ENCODE assay signal across 8 cellular contexts in genomic region chr9:14993891-14994554, GRCh38.
DNase-seq lines count a peak whose midpoint lies in the region; ATAC-seq and TF ChIP-seq lines count a peak whose summit lies in the region.

No MANE protein-coding gene starts in this region.

- H3K4me1 ChIP-seq in BE2C (peaks cover 5% of the 10 kb centered on the region; the same call in 1 of the 2 replicates), IMR-90 (ENCODE audit: control insufficient read depth, insufficient read depth, low read length) (no peaks in the 10 kb centered on the region)

- dilution Hi-C loops in IMR-90 (cut with HindIII; ENCODE audit: low sequenced_read_pairs, unreplicated experiment): no loop called here

- no peak overlapping the region for H4K91ac ChIP-seq in IMR-90 (ENCODE audit: insufficient read depth, low read depth, low read length)

- H3K4me3 ChIP-seq in BE2C (ENCODE audit: low read depth, low read length): peak overlapping the region; percentile 75
- 0 out of 2 replicates have a peak overlapping the region, but pooled peaks have one; percentile 85 for H3K4me3 ChIP-seq in IMR-90 (ENCODE audit: insufficient read depth, low read depth, low read length)

- no peak overlapping the region for H2AFZ ChIP-seq in IMR-90 (replicated peaks; ENCODE audit: low read length, poor library complexity)

- H3K4me3 Mint-ChIP-seq in neural crest cell: peak overlapping the region; percentile 87

- POLR2A ChIA-PET in IMR-90 (lab: Charles Lee; ENCODE audit: unreplicated experiment): no interaction called here

- no peak overlapping the region for H2BK15ac ChIP-seq in IMR-90 (ENCODE audit: low read depth, low read length)

- no peaks in the 10 kb centered on the region for H3K79me1 ChIP-seq in IMR-90 (ENCODE audit: low read depth in 1 of 2, low read length in 2 of 2)

- H2BK120ac ChIP-seq in IMR-90 (ENCODE audit: low read depth, low read length): no peak overlapping the region

- TF ChIP-seq CTCF in BE2C (IDR thresholded peaks at IDR 0.05; ENCODE audit: low read depth, low read length): no peak
- TF ChIP-seq CTCF in IMR-90 (conservative IDR thresholded peaks at IDR 0.05; ENCODE audit: low read depth, low read length): no peak
- TF ChIP-seq CTCF in neural crest cell (conservative IDR thresholded peaks at IDR 0.05): no peak

- peak overlapping the region; percentile 79 for H3K4me2 ChIP-seq in IMR-90 (ENCODE audit: low read depth, low read length)

- no peak overlapping the region for H2BK20ac ChIP-seq in IMR-90 (ENCODE audit: low read depth, low read length)

- no peak overlapping the region for H3K27ac Mint-ChIP-seq in neural crest cell (ENCODE audit: unreplicated experiment)

- H3K56ac ChIP-seq in IMR-90 (ENCODE audit: extremely low read depth, insufficient read depth, low read length): no peak overlapping the region

- no peak for TF ChIP-seq RAD21 in IMR-90 (IDR thresholded peaks at IDR 0.05; ENCODE audit: low read length)

- no peak overlapping the region for H2AK9ac ChIP-seq in IMR-90 (replicated peaks; ENCODE audit: low read depth, low read length, poor library complexity)

- no peak overlapping the region for H3K27ac ChIP-seq in IMR-90 (ENCODE audit: insufficient read depth, low read length)

- WGBS in IMR-90 (ENCODE audit: extremely low coverage in 2 of 2, insufficient read length in 1 of 2), 2 experiments: 46% methylated on average over 4 of the region's 9 CpGs; no CpG with 5 or more reads in 1 of the 2 experiments

- H3K18ac ChIP-seq in IMR-90 (ENCODE audit: low read depth, low read length): no peak overlapping the region

- H2AK5ac ChIP-seq in IMR-90 (ENCODE audit: low read depth, low read length): no peak overlapping the region

- no peak overlapping the region for H4K5ac ChIP-seq in IMR-90 (ENCODE audit: low read depth, low read length)

- H3K14ac ChIP-seq in IMR-90 (replicated peaks; ENCODE audit: low read depth, low read length): no peak overlapping the region

- H3K9me1 ChIP-seq in IMR-90 (ENCODE audit: insufficient read depth, low read length): no peaks in the 10 kb centered on the region

- no TSS peak for BruUV-seq in IMR-90 (replicated peaks; lab: Mats Ljungman, UMichigan)

- H3K4me1 Mint-ChIP-seq in neural crest cell: peaks cover 24% of the 10 kb centered on the region

- intact Hi-C loops in IMR-90 (cut with micrococcal nuclease): no loop called here

- no peak for TF ChIP-seq POLR2A in IMR-90 (IDR thresholded peaks at IDR 0.05; ENCODE audit: low read depth, low read length)

- H4K20me1 ChIP-seq in IMR-90 (ENCODE audit: insufficient read depth, low read length): no peaks in the 10 kb centered on the region

- H3K27me3 Mint-ChIP-seq in neural crest cell (ENCODE audit: low read depth): no peaks in the 10 kb centered on the region

- peak overlapping the region in 1 of 2 experiments; percentile 76; a peak in 2 of 4 replicates for H4K8ac ChIP-seq in IMR-90 (ENCODE audit: low read depth in 2 of 2, low read length in 2 of 2)

- H3K9me3 Mint-ChIP-seq in neural crest cell: peaks cover 5% of the 10 kb centered on the region

- in situ Hi-C loops in IMR-90 (cut with MboI; ENCODE audit: low sequenced_read_pairs): no loop called here

- DNase-seq in BE2C (no peak), IMR-90 (no peak), dermis blood vessel endothelial cell (peak; percentile 1), neural crest cell (ENCODE audit: low read depth, low spot score) (no peak), islet precursor cell (no peak), T-helper 9 cell (no peak)

- CTCF ChIA-PET in IMR-90 (lab: Yijun Ruan, JAX): no interaction called here

- H3K27me3 ChIP-seq in BE2C: no peaks in the 10 kb centered on the region
- no peaks in the 10 kb centered on the region for H3K27me3 ChIP-seq in IMR-90 (ENCODE audit: control insufficient read depth, insufficient read depth, low read length)

- no peak overlapping the region for H3K9ac ChIP-seq in IMR-90 (ENCODE audit: low read depth, low read length)

- H3K36me3 ChIP-seq in BE2C (no peaks in the 10 kb centered on the region), IMR-90 (ENCODE audit: control insufficient read depth, insufficient read depth, low read length) (no peaks in the 10 kb centered on the region)

- ATAC-seq in IMR-90 (ENCODE audit: low read depth) (no peak), GM18909 (IDR thresholded peaks at IDR 0.05; ENCODE audit: poor library complexity, unreplicated experiment) (no peak), GM19467 (IDR thresholded peaks at IDR 0.05; ENCODE audit: unreplicated experiment) (no peak)

- H3K9me3 ChIP-seq in BE2C (no peaks in the 10 kb centered on the region), IMR-90 (ENCODE audit: control insufficient read depth, insufficient read depth, low read length) (no peaks in the 10 kb centered on the region)

- no peak overlapping the region for H2BK5ac ChIP-seq in IMR-90 (ENCODE audit: low read depth, low read length, poor library complexity, severe bottlenecking)

- H3K23ac ChIP-seq in IMR-90 (ENCODE audit: low read depth, low read length): no peak overlapping the region

- peaks cover 4% of the 10 kb centered on the region for H3K36me3 Mint-ChIP-seq in neural crest cell (ENCODE audit: low read depth)

- H3K4ac ChIP-seq in IMR-90 (ENCODE audit: low read depth, low read length): no peak overlapping the region

TF ChIP-seq in IMR-90, 13 proteins besides CTCF, POLR2A, EP300 and RAD21:
- TF ChIP-seq MXI1 (IDR thresholded peaks at IDR 0.05; ENCODE audit: borderline replicate concordance, low read depth, low read length): no peak
- TF ChIP-seq MAFK (IDR thresholded peaks at IDR 0.05; ENCODE audit: low read depth, low read length): no peak
- TF ChIP-seq USF2 (IDR thresholded peaks at IDR 0.05; ENCODE audit: low read depth, low read length): no peak
- TF ChIP-seq BHLHE40 (IDR thresholded peaks at IDR 0.05; ENCODE audit: low read depth, low read length): no peak
- no peak for TF ChIP-seq RCOR1 (IDR thresholded peaks at IDR 0.05; ENCODE audit: insufficient replicate concordance, low read length)
- TF ChIP-seq FOS (IDR thresholded peaks at IDR 0.05; ENCODE audit: low read depth, low read length): no peak
- no peak for TF ChIP-seq CEBPB (IDR thresholded peaks at IDR 0.05; ENCODE audit: low read depth, low read length)
- no peak for TF ChIP-seq MAZ (IDR thresholded peaks at IDR 0.05; ENCODE audit: borderline replicate concordance, low read depth, low read length)
- no peak for TF ChIP-seq NFE2L2 (IDR thresholded peaks at IDR 0.05; ENCODE audit: low read depth, low read length)
- TF ChIP-seq RFX5 (IDR thresholded peaks at IDR 0.05; ENCODE audit: low read depth, low read length): no peak
- no peak for TF ChIP-seq ELK1 (IDR thresholded peaks at IDR 0.05; ENCODE audit: borderline replicate concordance, low read depth, low read length)
